Comparison of ENCODE assay signal across 8 cellular contexts in genomic region chr1:157773723-157774350, GRCh38. TPM values are rescaled to one million over a fixed set of nuclear protein-coding genes. Genes with fewer than 3 reads are reported as not detected.
DNase-seq lines count a peak whose midpoint lies in the region; ATAC-seq and TF ChIP-seq lines count a peak whose summit lies in the region.

No MANE protein-coding gene starts in this region.

- H3K9me3 ChIP-seq in tibial nerve = no peaks in the 10 kb centered on the region

- no peak overlapping the region for H3K27ac ChIP-seq in tibial nerve

- no peaks in the 10 kb centered on the region for H3K4me1 ChIP-seq in tibial nerve

- WGBS in tibial nerve, 2 donors = 19 to 32% methylated on average over 1 of the region's 1 CpG

- H3K27me3 ChIP-seq in tibial nerve = no peaks in the 10 kb centered on the region

- TF ChIP-seq POLR2A in tibial nerve (IDR thresholded peaks at IDR 0.05) = no peak

- no peak for TF ChIP-seq EP300 in tibial nerve (IDR thresholded peaks at IDR 0.05)

- H3K36me3 ChIP-seq in tibial nerve = no peaks in the 10 kb centered on the region

- ATAC-seq in GM21515 (IDR thresholded peaks at IDR 0.05; ENCODE audit: unreplicated experiment) = peak; percentile 68

- no peak overlapping the region for H3K4me3 ChIP-seq in tibial nerve

- DNase-seq in GM10266 (ENCODE audit: extremely low spot score) = peak; percentile 17
- DNase-seq in iPS DF 4.7 (ENCODE audit: extremely low read depth, low spot score) = peak; percentile 33
- no peak for DNase-seq in foreskin melanocyte
- no peak for DNase-seq in tibial nerve (ENCODE audit: low spot score in 2 of 2)
- no peak for DNase-seq in activated CD8-positive, alpha-beta memory T cell treated with anti-CD3 and anti-CD28 coated beads for 24 hours
- no peak for DNase-seq in LoVo (ENCODE audit: low spot score)

- TF ChIP-seq CTCF in GM10266 (IDR thresholded peaks at IDR 0.05; ENCODE audit: control insufficient read depth, insufficient read depth, low read depth, missing control alignments) (peak; percentile 56), LNCAP (IDR thresholded peaks at IDR 0.05) (peak; percentile 66), tibial nerve (IDR thresholded peaks at IDR 0.05) (peak in 1 of 5 experiments; percentile 38)

RNA-seq across cellular contexts. Expression of gene FCRL2, which starts 3.1 kb away (rescaled TPM):
- under 1 TPM in 1 of 4 donors, not detected in 3; 0.21 TPM for total RNA-seq in tibial nerve

RNA-seq across cellular contexts. Expression of gene FCRL1, which starts 46.1 kb away (rescaled TPM):
- not detected for total RNA-seq in tibial nerve

Comparison
In these comparisons a context has a peak if more than half of its experiments do, and no peak if none do; other contexts are left out.
1. DNase-seq: peak in GM10266 (single experiment) and iPS DF 4.7 (single experiment); none in foreskin melanocyte (single experiment), tibial nerve (0 of 2), activated CD8-positive, alpha-beta memory T cell treated with anti-CD3 and anti-CD28 coated beads for 24 hours (single experiment) and LoVo (single experiment).